16 cellular contexts compared by ENCODE assay signal in genomic region chr12:79012616-79013015, GRCh38.
"Had no signal": no experiment of that assay in that cellular context is flagged by ENCODE, and none has a peak within 500 bp of the region (broad histone marks: within the 10 kb centered on the region; RNA-seq: fewer than 3 reads in every experiment).

No MANE protein-coding gene starts in this region.

- ATAC-seq: body of pancreas; gastroesophageal sphincter; stimulated activated naive CD8-positive, alpha-beta T cell treated with anti-CD3 and anti-CD28 coated beads, Interleukin-15, amount 100 ng/mL, for 72 hours had no signal

- H3K9me3 ChIP-seq: body of pancreas, gastroesophageal sphincter, left ventricle myocardium inferior, ovary, testis had no signal

- H3K27ac Mint-ChIP-seq: activated CD4-positive, alpha-beta T cell treated with anti-CD3 and anti-CD28 coated beads, Interleukin-2, amount 10 ng/mL, durations not matched to agents 7 days and 5 days; activated naive CD4-positive, alpha-beta T cell treated with anti-CD3 and anti-CD28 coated beads for 36 hours; memory B cell; stimulated activated naive CD8-positive, alpha-beta T cell treated with anti-CD3 and anti-CD28 coated beads, Interleukin-15, amount 100 ng/mL, for 72 hours had no signal

- H3K27me3 Mint-ChIP-seq: activated CD4-positive, alpha-beta T cell treated with anti-CD3 and anti-CD28 coated beads, Interleukin-2, amount 10 ng/mL, durations not matched to agents 7 days and 5 days; stimulated activated naive CD8-positive, alpha-beta T cell treated with anti-CD3 and anti-CD28 coated beads, Interleukin-15, amount 100 ng/mL, for 72 hours had no signal

- H3K27ac ChIP-seq: body of pancreas, coronary artery, gastroesophageal sphincter, left ventricle myocardium inferior, ovary, testis had no signal

- H3K4me1 ChIP-seq: body of pancreas, gastroesophageal sphincter, left ventricle myocardium inferior, testis had no signal

- DNase-seq: activated CD4-positive, alpha-beta T cell treated with anti-CD3 and anti-CD28 coated beads, Interleukin-2, amount 10 ng/mL, durations not matched to agents 7 days and 5 days; activated CD4-positive, CD25-positive, alpha-beta regulatory T cell; activated CD8-positive, alpha-beta memory T cell treated with anti-CD3 and anti-CD28 coated beads for 24 hours; activated naive CD4-positive, alpha-beta T cell treated with anti-CD3 and anti-CD28 coated beads for 36 hours; body of pancreas; central memory CD4-positive, alpha-beta T cell; effector CD8-positive, alpha-beta T cell; left ventricle myocardium inferior; ovary; stimulated activated CD4-positive, alpha-beta T cell treated with anti-CD3 and anti-CD28 coated beads, Interleukin-15, amount 100 ng/mL, for 24 hours; stimulated activated CD4-positive, alpha-beta T cell treated with anti-CD3 and anti-CD28 coated beads, Interleukin-4, amount 100 ng/mL, for 24 hours; stimulated activated naive CD8-positive, alpha-beta T cell treated with anti-CD3 and anti-CD28 coated beads, Interleukin-15, amount 100 ng/mL, for 72 hours; testis had no signal

- H3K4me3 ChIP-seq: body of pancreas, coronary artery, gastroesophageal sphincter, left ventricle myocardium inferior, ovary, testis had no signal

- H3K4me1 Mint-ChIP-seq: activated CD4-positive, alpha-beta T cell treated with anti-CD3 and anti-CD28 coated beads, Interleukin-2, amount 10 ng/mL, durations not matched to agents 7 days and 5 days; memory B cell had no signal

- H3K4me3 Mint-ChIP-seq: activated CD4-positive, alpha-beta T cell treated with anti-CD3 and anti-CD28 coated beads, Interleukin-2, amount 10 ng/mL, durations not matched to agents 7 days and 5 days; activated naive CD4-positive, alpha-beta T cell treated with anti-CD3 and anti-CD28 coated beads for 36 hours; memory B cell; stimulated activated naive CD8-positive, alpha-beta T cell treated with anti-CD3 and anti-CD28 coated beads, Interleukin-15, amount 100 ng/mL, for 72 hours had no signal

- H3K27me3 ChIP-seq: body of pancreas, gastroesophageal sphincter, ovary, testis had no signal

- H3K36me3 Mint-ChIP-seq: memory B cell had no signal

- H3K36me3 ChIP-seq: gastroesophageal sphincter, left ventricle myocardium inferior, ovary had no signal
